8 cellular contexts compared by ENCODE assay signal in the genomic region with DNA sequence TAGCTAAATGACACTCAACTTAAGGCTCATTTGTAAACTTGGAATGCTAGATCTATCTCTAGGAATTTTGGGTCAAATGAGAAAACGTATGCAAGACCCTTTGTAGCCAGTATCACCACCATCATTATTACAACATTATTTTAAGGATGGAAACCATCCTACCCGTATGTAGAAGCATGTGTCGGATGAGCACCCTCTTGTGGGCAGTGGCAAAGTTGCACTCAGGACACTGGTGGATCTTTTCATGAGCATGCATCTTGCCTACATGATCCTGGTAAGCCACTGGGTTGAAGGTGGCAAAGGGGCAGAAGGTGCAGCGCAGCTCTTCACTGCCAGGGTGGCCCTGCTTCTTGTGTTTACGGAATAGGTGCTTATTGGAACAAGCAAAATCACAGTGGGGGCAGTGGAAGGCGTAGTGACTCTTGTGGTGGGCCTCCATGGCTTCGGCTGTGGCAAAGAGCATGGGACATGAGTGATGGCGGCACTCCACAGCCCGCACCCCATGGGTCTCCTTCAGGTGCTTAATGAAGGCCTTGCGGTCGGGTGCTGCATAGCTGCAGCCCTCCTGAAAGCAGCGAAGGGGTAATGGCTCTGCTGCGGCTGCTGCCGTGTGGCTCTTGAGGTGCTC. TPM values are rescaled to one million over a fixed set of nuclear protein-coding genes. Genes with fewer than 3 reads are reported as not detected.
DNase-seq lines count a peak whose midpoint lies in the region; ATAC-seq, FAIRE-seq and TF ChIP-seq lines count a peak whose summit lies in the region.

No MANE protein-coding gene starts in this region.

- no peak overlapping the region for H3K4me3 ChIP-seq in prostate gland

- FAIRE-seq in G401.6 (lab: Jason Lieb, UNC): peak; percentile 90

- no peaks in the 10 kb centered on the region for H3K4me1 ChIP-seq in prostate gland (replicated peaks)

- peak; percentile 67 to 80 for ATAC-seq in activated naive CD4-positive, alpha-beta T cell treated with anti-CD3 and anti-CD28 coated beads, Interleukin-2, amount 50 U/mL, for 72 hours
- ATAC-seq in Right ventricle myocardium superior (ENCODE audit: poor library complexity) (peak; percentile 78), GM19351 (IDR thresholded peaks at IDR 0.05; ENCODE audit: unreplicated experiment) (no peak), GM18517 (IDR thresholded peaks at IDR 0.05; ENCODE audit: unreplicated experiment) (no peak)

- WGBS in prostate gland: 73% methylated on average over 14 of the region's 14 CpGs

- DNase-seq in HT-29 (ENCODE audit: low spot score) (peak; percentile 72), SHP77 treated with DMSO at 0.1 percent for 48 hours (lab: John Stamatoyannopoulos, UW) (peak; percentile 51), Right ventricle myocardium superior (peak; percentile 60), prostate gland (ENCODE audit: low spot score) (peak; percentile 28)
- peak in 1 of 2 donors; percentile 56 for DNase-seq in activated naive CD4-positive, alpha-beta T cell treated with anti-CD3 and anti-CD28 coated beads, Interleukin-2, amount 50 U/mL, for 72 hours (ENCODE audit: low spot score in 2 of 2)

- intact Hi-C loops in Right ventricle myocardium superior (cut with DNase I): loop anchor here (10.0 kb wide), 1 partner anchor 244 kb away; no protein-coding TSS in a partner anchor
- intact Hi-C loops in prostate gland (cut with DNase I): loop anchor here (5.0 kb wide), 1 partner anchor 81 kb away; the partner anchor contains the start of genes CNOT9 and USP37

- H3K27me3 ChIP-seq in prostate gland (replicated peaks; ENCODE audit: insufficient read depth): no peaks in the 10 kb centered on the region

- H3K9me3 Mint-ChIP-seq in activated naive CD4-positive, alpha-beta T cell treated with anti-CD3 and anti-CD28 coated beads, Interleukin-2, amount 50 U/mL, for 72 hours: no peaks in the 10 kb centered on the region

- peaks cover 23 to 36% of the 10 kb centered on the region in 2 donors for H3K36me3 Mint-ChIP-seq in activated naive CD4-positive, alpha-beta T cell treated with anti-CD3 and anti-CD28 coated beads, Interleukin-2, amount 50 U/mL, for 72 hours

- no peak overlapping the region for H3K27ac ChIP-seq in prostate gland

- peaks cover 16 to 32% of the 10 kb centered on the region in 2 donors for H3K36me3 ChIP-seq in prostate gland

- no peaks in the 10 kb centered on the region for H3K9me3 ChIP-seq in prostate gland

- H3K27ac Mint-ChIP-seq in activated naive CD4-positive, alpha-beta T cell treated with anti-CD3 and anti-CD28 coated beads, Interleukin-2, amount 50 U/mL, for 72 hours: peak overlapping the region; percentile 33 to 38

- peak; percentile 54 to 73 (median 62) for TF ChIP-seq CTCF in prostate gland (IDR thresholded peaks at IDR 0.05)

- TF ChIP-seq POLR2A in prostate gland (IDR thresholded peaks at IDR 0.05): no peak

RNA-seq across cellular contexts. Expression of gene ZNF142, which starts 10.8 kb away (rescaled TPM):
- total RNA-seq in HT-29 (2014; rRNA removed; shearing (Covaris generic)): 22.9 and 24.3 TPM in 2 replicates
- 10 to 100 TPM; 24.8 to 34.6 TPM for total RNA-seq in activated naive CD4-positive, alpha-beta T cell treated with anti-CD3 and anti-CD28 coated beads, Interleukin-2, amount 50 U/mL, for 72 hours
- 20.5 TPM for total RNA-seq in Right ventricle myocardium superior
- total RNA-seq in prostate gland: 10 to 100 TPM; 25.5 to 34.7 TPM

RNA-seq across cellular contexts. Expression of gene BCS1L, which starts 10.9 kb away (rescaled TPM):
- total RNA-seq in HT-29 (2014; rRNA removed; shearing (Covaris generic)): 54.2 and 60.4 TPM in 2 replicates
- 10 to 100 TPM; 15.8 to 71.9 TPM for total RNA-seq in activated naive CD4-positive, alpha-beta T cell treated with anti-CD3 and anti-CD28 coated beads, Interleukin-2, amount 50 U/mL, for 72 hours
- total RNA-seq in Right ventricle myocardium superior (47.6 TPM), prostate gland (10 to 100 TPM; 40.3 to 42.9 TPM)

RNA-seq across cellular contexts. Expression of gene RNF25, which starts 23.2 kb away (rescaled TPM):
- 44.6 and 55.8 TPM in 2 replicates for total RNA-seq in HT-29 (2014; rRNA removed; shearing (Covaris generic))
- 10 to 100 TPM; 12.3 to 22.9 TPM for total RNA-seq in activated naive CD4-positive, alpha-beta T cell treated with anti-CD3 and anti-CD28 coated beads, Interleukin-2, amount 50 U/mL, for 72 hours
- total RNA-seq in Right ventricle myocardium superior: 12.4 TPM
- total RNA-seq in prostate gland: 10 to 100 TPM; 20.0 to 32.5 TPM

RNA-seq across cellular contexts. Expression of gene STK36, which starts 23.3 kb away (rescaled TPM):
- 17.9 and 22.4 TPM in 2 replicates for total RNA-seq in HT-29 (2014; rRNA removed; shearing (Covaris generic))
- 10 to 100 TPM; 16.5 to 22.5 TPM for total RNA-seq in activated naive CD4-positive, alpha-beta T cell treated with anti-CD3 and anti-CD28 coated beads, Interleukin-2, amount 50 U/mL, for 72 hours
- 3.9 TPM for total RNA-seq in Right ventricle myocardium superior
- total RNA-seq in prostate gland: 10 to 100 TPM; 22.0 to 90.9 TPM

RNA-seq across cellular contexts. Expression of gene PLCD4, which starts 40.9 kb away (rescaled TPM):
- not detected in 2 replicates for total RNA-seq in HT-29 (2014; rRNA removed; shearing (Covaris generic))
- total RNA-seq in activated naive CD4-positive, alpha-beta T cell treated with anti-CD3 and anti-CD28 coated beads, Interleukin-2, amount 50 U/mL, for 72 hours: under 1 TPM; 0.36 to 0.43 TPM
- 0.62 TPM for total RNA-seq in Right ventricle myocardium superior
- total RNA-seq in prostate gland: 1 to 10 TPM; 1.1 to 2.7 TPM

Comparison
In these comparisons a context has a peak if more than half of its experiments do, and no peak if none do; other contexts are left out.
1. ATAC-seq: peak in activated naive CD4-positive, alpha-beta T cell treated with anti-CD3 and anti-CD28 coated beads, Interleukin-2, amount 50 U/mL, for 72 hours (2 of 2) and Right ventricle myocardium superior (single experiment); none in GM19351 (single experiment) and GM18517 (single experiment).